In the genomic region with DNA sequence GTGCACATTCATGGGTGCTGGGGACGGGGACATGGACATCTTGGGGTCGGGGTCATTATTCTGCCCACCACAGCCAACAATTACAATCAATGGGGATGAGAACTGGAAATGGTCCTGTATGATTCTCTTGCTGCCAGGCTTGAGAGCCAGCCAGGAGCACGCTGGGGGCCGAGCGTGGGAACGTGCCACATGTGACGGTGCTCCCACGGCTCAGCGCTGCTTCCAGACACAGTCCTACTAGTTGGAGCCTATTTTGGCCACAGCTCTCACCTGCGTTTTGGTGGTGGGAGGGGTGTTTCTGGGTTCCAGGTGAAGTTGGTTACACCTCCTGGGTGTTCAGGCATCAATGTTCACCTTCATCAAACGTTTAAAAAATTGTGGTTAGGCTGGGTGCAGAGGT, we compare ENCODE assay signal across 20 cellular contexts. TPM values are rescaled to one million over a fixed set of nuclear protein-coding genes. Genes with fewer than 3 reads are reported as not detected.
"Had no signal": no experiment of that assay in that cellular context is flagged by ENCODE, and none has a peak within 500 bp of the region (broad histone marks: within the 10 kb centered on the region; RNA-seq: fewer than 3 reads in every experiment).

No MANE protein-coding gene starts in this region.

RNA-seq across cellular contexts. Expression of a gene that starts 19.5 kb away (rescaled TPM):
- total RNA-seq: activated naive CD4-positive, alpha-beta T cell treated with anti-CD3 and anti-CD28 coated beads for 36 hours; activated naive CD4-positive, alpha-beta T cell treated with anti-CD3 and anti-CD28 coated beads, Interleukin-2, amount 50 U/mL, for 72 hours; activated naive CD8-positive, alpha-beta T cell treated with anti-CD3 and anti-CD28 coated beads for 36 hours; activated naive CD8-positive, alpha-beta T cell treated with anti-CD3 and anti-CD28 coated beads, Interleukin-2, amount 10 ng/mL, durations not matched to agents 7 days and 5 days; activated T-cell treated with anti-CD3 and anti-CD28 coated beads, Interleukin-2, amount 50 U/mL, for 4 hours; activated T-cell treated with anti-CD3 and anti-CD28 coated beads, Interleukin-2, amount 50 U/mL, for 72 hours; activated T-helper 1 cell treated with anti-CD3 and anti-CD28 coated beads, Interleukin-12 subunit alpha, Interleukin-12 subunit beta, Interleukin-2, Interleukin-4 antibody, amounts not matched to agents 30 ng/mL and 10 ng/mL and 1 ng/mL, durations not matched to agents 14 hours and 24 hours and 36 hours; activated T-helper 17 cell treated with anti-CD3 and anti-CD28 coated beads, Interleukin-2, amount 50 U/mL, for 72 hours; activated T-helper 2 cell treated with anti-CD3 and anti-CD28 coated beads, Interferon-gamma antibody, Interleukin-2, Interleukin-4, amounts not matched to agents 10 μg/mL and 5 μg/mL and 100 μg/mL, durations not matched to agents 14 hours and 24 hours and 36 hours; adrenal gland; aorta; ascending aorta; astrocyte; breast epithelium; bronchial epithelial cell; cardiac muscle cell; cardiac septum; cerebellum; chondrocyte had no signal
- polyA plus RNA-seq: adipose tissue, adrenal gland, aorta, cardiac muscle cell had no signal
